ENCODE assay signal across 23 cellular contexts in the genomic region with DNA sequence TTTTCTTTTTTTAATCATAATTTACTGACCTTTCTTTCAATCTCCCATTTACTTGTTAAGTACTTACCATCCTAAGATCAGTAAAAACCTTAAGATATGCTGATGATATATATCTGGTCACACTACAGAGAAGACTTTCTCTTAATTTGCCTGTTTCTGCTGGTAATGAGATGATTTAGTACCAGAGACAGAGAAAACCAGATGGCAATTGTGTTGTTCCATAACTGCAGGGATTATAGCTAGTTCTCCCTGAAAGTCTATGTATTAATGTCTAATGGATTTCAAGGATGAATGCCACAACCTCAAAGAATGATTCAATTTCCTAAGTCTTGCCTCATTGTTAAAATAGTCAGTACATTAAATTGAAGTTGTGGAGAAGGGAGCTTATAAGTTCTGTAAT. TPM values are rescaled to one million over a fixed set of nuclear protein-coding genes. Genes with fewer than 3 reads are reported as not detected.
"Had no signal": no experiment of that assay in that cellular context is flagged by ENCODE, and none has a peak within 500 bp of the region (broad histone marks: within the 10 kb centered on the region; RNA-seq: fewer than 3 reads in every experiment).

No MANE protein-coding gene starts in this region.

- H3K27me3 ChIP-seq: colonic mucosa, foreskin keratinocyte, left lung had no signal

- DNase-seq: colonic mucosa; cortex of kidney; effector CD8-positive, alpha-beta T cell; effector memory CD8-positive, alpha-beta T cell; endodermal cell; erythroblast; esophagus squamous epithelium; foreskin keratinocyte; glutamatergic neuron; head of caudate nucleus; heart right ventricle; hippocampal formation; left cardiac atrium; left lung; left ventricle myocardium superior; lower lobe of right lung; mesenchymal stem cell; mucosa of descending colon; naive B cell; naive thymus-derived CD8-positive, alpha-beta T cell had no signal

- H3K4me3 ChIP-seq: colonic mucosa, esophagus squamous epithelium, gastroesophageal sphincter, heart right ventricle, left lung, lower lobe of right lung, mucosa of descending colon had no signal

- H3K36me3 ChIP-seq: colonic mucosa, esophagus squamous epithelium, gastroesophageal sphincter, heart right ventricle, left lung, lower lobe of right lung had no signal

- H3K4me1 ChIP-seq: colonic mucosa, esophagus squamous epithelium, foreskin keratinocyte, gastroesophageal sphincter, heart right ventricle, left lung, lower lobe of right lung had no signal

- H3K9me3 ChIP-seq: colonic mucosa, esophagus squamous epithelium, gastroesophageal sphincter, left lung, lower lobe of right lung, mucosa of descending colon had no signal

- H3K27ac ChIP-seq: colonic mucosa, epithelial cell of prostate, esophagus squamous epithelium, foreskin keratinocyte, gastroesophageal sphincter, heart right ventricle, left lung, lower lobe of right lung had no signal

RNA-seq across cellular contexts. Expression of gene SNTG2, which starts 40.3 kb away (rescaled TPM):
- polyA plus RNA-seq: foreskin keratinocyte, keratinocyte had no signal
